In the genomic region with DNA sequence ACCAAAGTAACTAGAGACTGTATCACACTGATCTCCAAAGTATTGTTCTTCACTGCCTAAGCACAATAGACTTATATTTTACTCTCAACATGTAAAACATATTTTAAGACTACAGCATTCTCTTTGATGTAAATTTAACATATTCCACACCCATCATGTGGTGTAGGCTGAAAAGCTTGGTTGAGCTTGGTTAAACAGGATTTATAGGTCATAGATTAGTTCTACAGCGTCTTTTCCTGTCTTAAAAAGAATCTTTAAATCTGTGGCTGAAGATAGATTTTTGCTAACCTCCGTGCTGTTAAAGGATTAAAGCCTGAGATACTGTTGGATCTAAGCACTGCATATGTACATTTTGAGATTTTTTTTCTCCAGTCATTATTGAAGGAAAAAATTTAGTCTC, we compare ENCODE assay signal across 22 cellular contexts.
DNase-seq lines count a peak whose midpoint lies in the region; ATAC-seq and TF ChIP-seq lines count a peak whose summit lies in the region.
"Had no signal": no experiment of that assay in that cellular context is flagged by ENCODE, and none has a peak within 500 bp of the region (broad histone marks: within the 10 kb centered on the region; RNA-seq: fewer than 3 reads in every experiment).

No MANE protein-coding gene starts in this region.

- peak overlapping the region; percentile 61 for H3K27ac Mint-ChIP-seq in activated CD8-positive, alpha-beta T cell treated with anti-CD3 and anti-CD28 coated beads for 36 hours
- H3K27ac Mint-ChIP-seq in activated CD8-positive, alpha-beta T cell treated with anti-CD3 and anti-CD28 coated beads, Interleukin-2, amount 10 ng/mL, durations not matched to agents 7 days and 5 days: no peak overlapping the region
- peak overlapping the region; percentile 90 for H3K27ac Mint-ChIP-seq in CD4-positive, alpha-beta T cell
- peak overlapping the region; percentile 62 to 65 for H3K27ac Mint-ChIP-seq in T-cell
- peak overlapping the region; percentile 90 for H3K27ac Mint-ChIP-seq in glutamatergic neuron (ENCODE audit: unreplicated experiment)
- H3K27ac Mint-ChIP-seq: B cell had no signal

- H3K36me3 Mint-ChIP-seq in activated CD8-positive, alpha-beta T cell treated with anti-CD3 and anti-CD28 coated beads for 36 hours (ENCODE audit: low read depth): no peaks in the 10 kb centered on the region
- H3K36me3 Mint-ChIP-seq in activated CD8-positive, alpha-beta T cell treated with anti-CD3 and anti-CD28 coated beads, Interleukin-2, amount 10 ng/mL, durations not matched to agents 7 days and 5 days (ENCODE audit: low read depth): no peaks in the 10 kb centered on the region
- H3K36me3 Mint-ChIP-seq in CD4-positive, alpha-beta T cell (ENCODE audit: low read depth): no peaks in the 10 kb centered on the region
- no peaks in the 10 kb centered on the region for H3K36me3 Mint-ChIP-seq in T-cell
- no peaks in the 10 kb centered on the region for H3K36me3 Mint-ChIP-seq in glutamatergic neuron (ENCODE audit: unreplicated experiment)

- H3K27me3 Mint-ChIP-seq in activated CD8-positive, alpha-beta T cell treated with anti-CD3 and anti-CD28 coated beads for 36 hours: no peaks in the 10 kb centered on the region
- no peaks in the 10 kb centered on the region for H3K27me3 Mint-ChIP-seq in activated CD8-positive, alpha-beta T cell treated with anti-CD3 and anti-CD28 coated beads, Interleukin-2, amount 10 ng/mL, durations not matched to agents 7 days and 5 days (ENCODE audit: low read depth)
- H3K27me3 Mint-ChIP-seq in CD4-positive, alpha-beta T cell: no peaks in the 10 kb centered on the region
- peaks cover 0 to 7% of the 10 kb centered on the region in 2 donors for H3K27me3 Mint-ChIP-seq in T-cell
- H3K27me3 Mint-ChIP-seq in glutamatergic neuron (ENCODE audit: unreplicated experiment): peaks cover 7% of the 10 kb centered on the region
- H3K27me3 Mint-ChIP-seq: B cell had no signal

- no peak overlapping the region for H3K27ac ChIP-seq in CD4-positive, alpha-beta T cell (ENCODE audit: low read depth, low read length)

- intact Hi-C loops in activated CD8-positive, alpha-beta T cell treated with anti-CD3 and anti-CD28 coated beads for 36 hours (cut with micrococcal nuclease): no loop called here
- intact Hi-C loops in CD4-positive, alpha-beta T cell (cut with DNase I, micrococcal nuclease): no loop called here

- H3K9me3 ChIP-seq in CD4-positive, alpha-beta T cell (ENCODE audit: control insufficient read depth, low read length): no peaks in the 10 kb centered on the region
- H3K9me3 ChIP-seq: Caco-2, SK-N-SH had no signal

- CTCF ChIA-PET in activated CD8-positive, alpha-beta T cell treated with anti-CD3 and anti-CD28 coated beads for 36 hours (lab: Charles Lee): no interaction called here
- CTCF ChIA-PET in activated CD8-positive, alpha-beta T cell treated with anti-CD3 and anti-CD28 coated beads, Interleukin-2, amount 10 ng/mL, durations not matched to agents 7 days and 5 days (lab: Charles Lee): no interaction called here
- CTCF ChIA-PET in CD4-positive, alpha-beta T cell (lab: Charles Lee): no interaction called here
- CTCF ChIA-PET in T-cell (lab: Charles Lee): no interaction called here

- H3K4me1 Mint-ChIP-seq in activated CD8-positive, alpha-beta T cell treated with anti-CD3 and anti-CD28 coated beads for 36 hours (ENCODE audit: low read depth): peaks cover 30% of the 10 kb centered on the region
- peaks cover 6% of the 10 kb centered on the region for H3K4me1 Mint-ChIP-seq in activated CD8-positive, alpha-beta T cell treated with anti-CD3 and anti-CD28 coated beads, Interleukin-2, amount 10 ng/mL, durations not matched to agents 7 days and 5 days (ENCODE audit: low read depth)
- H3K4me1 Mint-ChIP-seq in CD4-positive, alpha-beta T cell (ENCODE audit: low read depth): peaks cover 79% of the 10 kb centered on the region
- H3K4me1 Mint-ChIP-seq in T-cell (peaks cover 33 to 45% (median 34%) of the 10 kb centered on the region in 3 donors), glutamatergic neuron (ENCODE audit: low read depth, unreplicated experiment) (peaks cover 19% of the 10 kb centered on the region)
- H3K4me1 Mint-ChIP-seq: B cell had no signal

- no peaks in the 10 kb centered on the region for H3K9me3 Mint-ChIP-seq in activated CD8-positive, alpha-beta T cell treated with anti-CD3 and anti-CD28 coated beads for 36 hours
- H3K9me3 Mint-ChIP-seq in activated CD8-positive, alpha-beta T cell treated with anti-CD3 and anti-CD28 coated beads, Interleukin-2, amount 10 ng/mL, durations not matched to agents 7 days and 5 days (ENCODE audit: insufficient read depth): no peaks in the 10 kb centered on the region
- no peaks in the 10 kb centered on the region for H3K9me3 Mint-ChIP-seq in CD4-positive, alpha-beta T cell
- H3K9me3 Mint-ChIP-seq in T-cell (no peaks in the 10 kb centered on the region), glutamatergic neuron (ENCODE audit: unreplicated experiment) (peaks cover 5% of the 10 kb centered on the region)

- DNase-seq in activated CD8-positive, alpha-beta T cell treated with anti-CD3 and anti-CD28 coated beads for 36 hours: no peak
- DNase-seq in activated CD8-positive, alpha-beta T cell treated with anti-CD3 and anti-CD28 coated beads, Interleukin-2, amount 10 ng/mL, durations not matched to agents 7 days and 5 days: no peak
- no peak for DNase-seq in CD4-positive, alpha-beta T cell
- DNase-seq in T-cell: no peak
- DNase-seq in glutamatergic neuron: no peak
- DNase-seq in AG08395 (ENCODE audit: low spot score): no peak
- DNase-seq in OCI-M1 (lab: John Stamatoyannopoulos, UW): no peak
- DNase-seq: Caco-2; DND-41; GOT3; HCEC 1CT; KG1; NCI-H2029 treated with DMSO at 0.1 percent for 48 hours; NCI-H226; NCI-H510A treated with DMSO at 0.1 percent for 48 hours; NCI-H748 treated with DMSO at 0.1 percent for 48 hours; NK-92 treated with Interleukin-12 subunit alpha and Interleukin-12 subunit beta, amount 100 ng/mL, for 24 hours; SIG-M5; SK-N-SH had no signal

- ATAC-seq in activated CD8-positive, alpha-beta T cell treated with anti-CD3 and anti-CD28 coated beads for 36 hours: no peak
- ATAC-seq in activated CD8-positive, alpha-beta T cell treated with anti-CD3 and anti-CD28 coated beads, Interleukin-2, amount 10 ng/mL, durations not matched to agents 7 days and 5 days: no peak
- ATAC-seq in CD4-positive, alpha-beta T cell (ENCODE audit: poor library complexity): peak; percentile 61
- ATAC-seq in T-cell (replicated peaks in 1 of 4): peak in 3 of 4 experiments; percentile 30 to 70 (median 35)
- ATAC-seq: GM12878, Panc1 had no signal

- H3K4me3 Mint-ChIP-seq in activated CD8-positive, alpha-beta T cell treated with anti-CD3 and anti-CD28 coated beads for 36 hours: peak overlapping the region; percentile 21
- H3K4me3 Mint-ChIP-seq in activated CD8-positive, alpha-beta T cell treated with anti-CD3 and anti-CD28 coated beads, Interleukin-2, amount 10 ng/mL, durations not matched to agents 7 days and 5 days: no peak overlapping the region
- peak overlapping the region; percentile 78 for H3K4me3 Mint-ChIP-seq in CD4-positive, alpha-beta T cell
- H3K4me3 Mint-ChIP-seq in T-cell (peak overlapping the region; percentile 25 to 39 (median 31)), glutamatergic neuron (ENCODE audit: unreplicated experiment) (no peak overlapping the region)
- H3K4me3 Mint-ChIP-seq: B cell had no signal

- POLR2A ChIA-PET in activated CD8-positive, alpha-beta T cell treated with anti-CD3 and anti-CD28 coated beads for 36 hours (lab: Charles Lee): no interaction called here
- POLR2A ChIA-PET in activated CD8-positive, alpha-beta T cell treated with anti-CD3 and anti-CD28 coated beads, Interleukin-2, amount 10 ng/mL, durations not matched to agents 7 days and 5 days (lab: Charles Lee): no interaction called here
- POLR2A ChIA-PET in CD4-positive, alpha-beta T cell (lab: Charles Lee): interaction anchor here (4.0 kb wide), 1 partner anchor 11 kb away, joined by 29 read pairs; no protein-coding TSS in a partner anchor
- POLR2A ChIA-PET in T-cell (lab: Charles Lee): no interaction called here

- H3K27me3 ChIP-seq in CD4-positive, alpha-beta T cell (ENCODE audit: control insufficient read depth, insufficient read depth, low read length): no peaks in the 10 kb centered on the region

- no peak for TF ChIP-seq CTCF in activated CD8-positive, alpha-beta T cell treated with anti-CD3 and anti-CD28 coated beads for 36 hours (IDR thresholded peaks at IDR 0.05)
- TF ChIP-seq CTCF in CD4-positive, alpha-beta T cell (IDR thresholded peaks at IDR 0.05): no peak
- TF ChIP-seq CTCF in glutamatergic neuron (IDR thresholded peaks at IDR 0.05; ENCODE audit: partially characterized antibody, unreplicated experiment): no peak

Comparison
In these comparisons a context has a peak if more than half of its experiments do, and no peak if none do; other contexts are left out.
1. H3K4me3 Mint-ChIP-seq: peak in activated CD8-positive, alpha-beta T cell treated with anti-CD3 and anti-CD28 coated beads for 36 hours (single experiment), CD4-positive, alpha-beta T cell (single experiment) and T-cell (3 of 3); none in activated CD8-positive, alpha-beta T cell treated with anti-CD3 and anti-CD28 coated beads, Interleukin-2, amount 10 ng/mL, durations not matched to agents 7 days and 5 days (single experiment) and glutamatergic neuron (single experiment).
2. ATAC-seq: peak in CD4-positive, alpha-beta T cell (single experiment) and T-cell (3 of 4); none in activated CD8-positive, alpha-beta T cell treated with anti-CD3 and anti-CD28 coated beads for 36 hours (single experiment) and activated CD8-positive, alpha-beta T cell treated with anti-CD3 and anti-CD28 coated beads, Interleukin-2, amount 10 ng/mL, durations not matched to agents 7 days and 5 days (single experiment).